ENCODE assay signal across 9 cellular contexts in the genomic region with DNA sequence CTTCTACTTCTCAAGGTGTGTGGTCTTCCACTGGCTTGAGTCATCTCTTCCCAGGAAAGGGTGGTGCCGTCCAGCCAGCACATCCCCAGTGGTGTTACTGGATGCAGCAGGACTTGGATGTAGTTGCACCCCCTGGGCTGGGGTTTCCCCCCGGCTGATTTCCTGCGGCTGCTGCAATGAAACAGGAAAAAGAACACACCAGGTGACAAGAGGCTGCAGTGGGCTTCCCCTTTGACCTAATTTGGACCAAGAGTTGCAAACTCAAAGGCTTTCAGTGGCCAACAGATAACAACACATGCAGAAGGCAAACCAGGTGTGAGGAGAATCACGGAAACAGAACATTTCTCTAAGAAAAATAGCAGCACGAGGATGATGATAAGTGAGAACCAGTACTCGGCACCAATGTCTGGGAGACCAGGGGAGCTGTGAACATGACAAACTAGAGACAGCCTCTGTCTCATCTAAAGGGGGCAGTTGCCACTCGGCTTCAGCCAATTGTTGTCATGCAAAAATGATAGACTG.
DNase-seq lines count a peak whose midpoint lies in the region; ATAC-seq and TF ChIP-seq lines count a peak whose summit lies in the region.
"Had no signal": no experiment of that assay in that cellular context is flagged by ENCODE, and none has a peak within 500 bp of the region (broad histone marks: within the 10 kb centered on the region; RNA-seq: fewer than 3 reads in every experiment).

No MANE protein-coding gene starts in this region.

- no peaks in the 10 kb centered on the region for H4K20me1 ChIP-seq in hepatocyte (ENCODE audit: insufficient read depth, poor library complexity, severe bottlenecking)

- peaks cover 3% of the 10 kb centered on the region for H3K9me2 ChIP-seq in hepatocyte (replicated peaks; ENCODE audit: insufficient read depth)

- POLR2A ChIA-PET in RWPE1 (lab: Yijun Ruan, JAX; ENCODE audit: low non-redundant PET), result no interaction called here

- H3K36me3 ChIP-seq in hepatocyte (replicated peaks; ENCODE audit: insufficient read depth, low read depth), result no peaks in the 10 kb centered on the region

- no peak for TF ChIP-seq CTCF in RWPE1 (conservative IDR thresholded peaks at IDR 0.05; ENCODE audit: low read depth)
- no peak for TF ChIP-seq CTCF in hepatocyte (IDR thresholded peaks at IDR 0.05; ENCODE audit: poor library complexity)
- no peak for TF ChIP-seq CTCF in coronary artery (IDR thresholded peaks at IDR 0.05)

- ATAC-seq in GM18873 (IDR thresholded peaks at IDR 0.05; ENCODE audit: low FRiP score, unreplicated experiment), result peak; percentile 91
- peak; percentile 85 for ATAC-seq in HG02571 (IDR thresholded peaks at IDR 0.05; ENCODE audit: unreplicated experiment)

- no peaks in the 10 kb centered on the region for H3K79me2 ChIP-seq in hepatocyte

- H2AFZ ChIP-seq in hepatocyte, result no peak overlapping the region

- H3K4me3 ChIP-seq in hepatocyte (no peak overlapping the region), coronary artery (no peak overlapping the region)

- no peaks in the 10 kb centered on the region for H3K9me3 ChIP-seq in hepatocyte (ENCODE audit: low read depth)

- in situ Hi-C loops in KBM-7 (cut with MboI; ENCODE audit: low pct_unique_long_range_greater_than_20kb, low sequenced_read_pairs), result no loop called here

- no peaks in the 10 kb centered on the region for H3K27me3 ChIP-seq in hepatocyte

- CTCF ChIA-PET in RWPE1 (lab: Yijun Ruan, JAX), result interaction anchor here (0.6 to 1.7 kb wide), 3 partner anchors 8 to 11 kb away, joined by 3 to 14 read pairs (median 3); no protein-coding TSS in a partner anchor

- 68% methylated on average over 7 of the region's 7 CpGs for WGBS in hepatocyte (ENCODE audit: low lambda C conversion rate, missing lambda C conversion rate)

- peak overlapping the region; percentile 61 for H3K27ac ChIP-seq in RWPE1
- H3K27ac ChIP-seq in hepatocyte, result no peak overlapping the region
- no peak overlapping the region for H3K27ac ChIP-seq in coronary artery

- H3K4me2 ChIP-seq in hepatocyte, result no peak overlapping the region

- DNase-seq in RWPE1 (ENCODE audit: low spot score) (peak; percentile 85), lung microvascular endothelial cell (ENCODE audit: low read depth in 2 of 2) (peak; percentile 43 to 71), hepatocyte (ENCODE audit: low spot score) (no peak), coronary artery (ENCODE audit: low spot score) (no peak), KBM-7 (no peak)
- DNase-seq in effector CD8-positive, alpha-beta T cell (lab: John Stamatoyannopoulos, UW), result no peak
- DNase-seq: IMR-90 had no signal

- H3K4me1 ChIP-seq in hepatocyte (ENCODE audit: insufficient read depth), result no peaks in the 10 kb centered on the region

Comparison
In these comparisons a context has a peak if more than half of its experiments do, and no peak if none do; other contexts are left out.
1. DNase-seq: peak in RWPE1 (single experiment) and lung microvascular endothelial cell (2 of 2); none in hepatocyte (single experiment), effector CD8-positive, alpha-beta T cell (single experiment), coronary artery (single experiment) and KBM-7 (single experiment).